Comparison of ENCODE assay signal across 21 cellular contexts in the genomic region with DNA sequence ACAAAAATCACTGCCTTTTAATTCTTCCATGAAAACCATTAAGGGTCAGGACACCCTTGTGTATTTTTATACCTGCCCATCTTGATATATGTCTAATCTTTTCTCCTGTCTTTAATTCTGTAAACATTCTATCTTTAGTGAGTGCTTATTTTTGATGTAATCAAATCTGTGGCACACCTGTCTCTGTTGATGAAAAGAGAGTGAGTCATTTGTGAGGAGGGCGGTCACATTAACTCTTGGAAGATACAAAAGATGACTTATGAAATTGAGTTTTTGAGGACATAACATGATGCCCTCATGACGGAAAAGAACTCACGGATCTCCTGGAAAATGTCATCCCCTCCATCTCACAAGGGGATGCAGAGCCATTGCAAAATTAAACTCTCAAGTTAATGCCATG.
"Had no signal": no experiment of that assay in that cellular context is flagged by ENCODE, and none has a peak within 500 bp of the region (broad histone marks: within the 10 kb centered on the region; RNA-seq: fewer than 3 reads in every experiment).

No MANE protein-coding gene starts in this region.

- H3K9me3 ChIP-seq: sigmoid colon, thoracic aorta, upper lobe of left lung had no signal

- H3K4me1 ChIP-seq: sigmoid colon, upper lobe of left lung had no signal

- H3K4me3 ChIP-seq: lung, sigmoid colon, thoracic aorta, upper lobe of left lung had no signal

- H3K27me3 ChIP-seq: sigmoid colon, upper lobe of left lung had no signal

- H3K27ac ChIP-seq: epithelial cell of prostate, sigmoid colon, upper lobe of left lung had no signal

- ATAC-seq: activated CD8-positive, alpha-beta memory T cell treated with anti-CD3 and anti-CD28 coated beads, Interleukin-2, amount 10 ng/mL, durations not matched to agents 7 days and 5 days; left lobe of liver; natural killer cell treated with Interleukin-12 subunit alpha and Interleukin-12 subunit beta and Interleukin-15 and Interleukin-18, amount 100 ng/mL, for 72 hours; stimulated activated naive B cell treated with anti-CD40 and anti-IgM and Interleukin-4, amounts not matched to agents 10 μg/mL and 1 μg/mL and 100 μg/mL, for 72 hours had no signal

- H3K36me3 ChIP-seq: sigmoid colon, thoracic aorta, upper lobe of left lung had no signal

- DNase-seq: activated CD4-positive, alpha-beta memory T cell treated with anti-CD3 and anti-CD28 coated beads, Interleukin-2, amount 10 ng/mL, durations not matched to agents 7 days and 5 days; activated CD4-positive, alpha-beta T cell treated with anti-CD3 and anti-CD28 coated beads for 48 hours; activated CD4-positive, CD25-positive, alpha-beta regulatory T cell; activated CD8-positive, alpha-beta memory T cell treated with anti-CD3 and anti-CD28 coated beads, Interleukin-2, amount 10 ng/mL, durations not matched to agents 7 days and 5 days; activated naive CD4-positive, alpha-beta T cell; activated naive CD8-positive, alpha-beta T cell treated with anti-CD3 and anti-CD28 coated beads, Interleukin-2, amount 10 ng/mL, durations not matched to agents 7 days and 5 days; amygdala; dermis blood vessel endothelial cell; foreskin fibroblast; glutamatergic neuron; hippocampal formation; islet precursor cell; sigmoid colon; stimulated activated naive B cell treated with anti-CD40 and anti-IgM and Interleukin-4, amounts not matched to agents 10 μg/mL and 1 μg/mL and 100 μg/mL, for 72 hours; T-helper 9 cell; upper lobe of left lung had no signal
